24 cellular contexts compared by ENCODE assay signal in the genomic region with DNA sequence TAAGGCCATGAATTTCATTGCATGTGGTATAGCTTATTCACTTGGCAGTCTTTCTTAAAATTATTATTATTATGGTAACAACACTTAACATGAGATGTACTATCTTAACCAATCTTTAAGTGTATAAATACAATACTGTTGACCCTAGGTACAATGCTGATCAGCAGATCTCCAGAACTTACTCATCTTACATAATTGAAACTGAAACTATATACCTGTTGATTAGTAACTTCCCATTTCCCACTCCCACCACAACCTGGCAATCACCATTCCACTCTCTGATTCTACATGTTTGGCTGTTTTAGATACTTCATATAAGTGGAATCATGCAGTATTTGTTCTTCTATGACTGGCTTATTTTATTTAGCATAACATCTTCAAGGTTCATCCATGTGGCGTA.
DNase-seq lines count a peak whose midpoint lies in the region; ATAC-seq, FAIRE-seq and TF ChIP-seq lines count a peak whose summit lies in the region.
"Had no signal": no experiment of that assay in that cellular context is flagged by ENCODE, and none has a peak within 500 bp of the region (broad histone marks: within the 10 kb centered on the region; RNA-seq: fewer than 3 reads in every experiment).

No MANE protein-coding gene starts in this region.

- no peak for TF ChIP-seq CTCF in MM.1S (IDR thresholded peaks at IDR 0.05; ENCODE audit: low read length)

- no peak overlapping the region for H3K4me3 Mint-ChIP-seq in activated CD4-positive, alpha-beta memory T cell treated with anti-CD3 and anti-CD28 coated beads for 36 hours
- H3K4me3 Mint-ChIP-seq in CD8-positive, alpha-beta memory T cell: no peak overlapping the region
- H3K4me3 Mint-ChIP-seq: CD4-positive, alpha-beta memory T cell had no signal

- peak overlapping the region; percentile 19; the same call in 1 of the 2 replicates for H3K4me2 ChIP-seq in MM.1S (ENCODE audit: low read depth, low read length)

- H4K20me1 ChIP-seq in MM.1S (ENCODE audit: insufficient read depth, low read length): no peaks in the 10 kb centered on the region

- H3K9me3 ChIP-seq in MM.1S (replicated peaks; ENCODE audit: insufficient read depth, low read length): no peaks in the 10 kb centered on the region
- H3K9me3 ChIP-seq in CD8-positive, alpha-beta memory T cell (ENCODE audit: low read length): no peaks in the 10 kb centered on the region
- H3K9me3 ChIP-seq: MG63 had no signal

- no peaks in the 10 kb centered on the region for H3K79me2 ChIP-seq in MM.1S (ENCODE audit: low read length)

- H3K36me3 Mint-ChIP-seq in activated CD4-positive, alpha-beta memory T cell treated with anti-CD3 and anti-CD28 coated beads for 36 hours: no peaks in the 10 kb centered on the region
- H3K36me3 Mint-ChIP-seq in CD8-positive, alpha-beta memory T cell: no peaks in the 10 kb centered on the region
- H3K36me3 Mint-ChIP-seq: CD4-positive, alpha-beta memory T cell had no signal

- DNase-seq in GM18507 (ENCODE audit: extremely low spot score, insufficient read length, low read depth) (no peak), MM.1S (no peak), H54 (ENCODE audit: insufficient read length, low spot score) (no peak), NCI-H2029 treated with DMSO at 0.1 percent for 48 hours (lab: John Stamatoyannopoulos, UW) (no peak)
- DNase-seq in activated CD4-positive, alpha-beta memory T cell treated with anti-CD3 and anti-CD28 coated beads for 36 hours: no peak
- no peak for DNase-seq in CD8-positive, alpha-beta memory T cell
- DNase-seq: 8988T; CD4-positive, alpha-beta memory T cell; DMS79; GOT3; Karpas-422; MG63; NCI-H1105; NCI-H1694 treated with DMSO at 0.1 percent for 48 hours; NCI-H226; NCI-H524 treated with DMSO at 0.1 percent for 48 hours; SHP77; T-helper 1 cell; T1000 had no signal

- peaks cover 15% of the 10 kb centered on the region for H3F3A ChIP-seq in MM.1S (ENCODE audit: insufficient read depth, low read length)

- H3K4me3 ChIP-seq in MM.1S (ENCODE audit: low read length): no peak overlapping the region
- H3K4me3 ChIP-seq in CD8-positive, alpha-beta memory T cell (ENCODE audit: low read length): no peak overlapping the region
- H3K4me3 ChIP-seq: MG63 had no signal

- H3K27me3 ChIP-seq in MM.1S (replicated peaks; ENCODE audit: insufficient read depth, low read length): peaks cover 31% of the 10 kb centered on the region
- H3K27me3 ChIP-seq in CD8-positive, alpha-beta memory T cell (ENCODE audit: insufficient read depth, low read length, poor library complexity, severe bottlenecking): no peaks in the 10 kb centered on the region
- H3K27me3 ChIP-seq: MG63 had no signal

- CTCF ChIA-PET in activated CD4-positive, alpha-beta memory T cell treated with anti-CD3 and anti-CD28 coated beads for 36 hours (lab: Charles Lee): no interaction called here
- CTCF ChIA-PET in CD8-positive, alpha-beta memory T cell (lab: Charles Lee): no interaction called here

- peak; percentile 44 for ATAC-seq in GM19452 (IDR thresholded peaks at IDR 0.05; ENCODE audit: unreplicated experiment)
- ATAC-seq in HG03159 (IDR thresholded peaks at IDR 0.05; ENCODE audit: unreplicated experiment): peak; percentile 59
- ATAC-seq: SK-N-SH treated with all-trans-retinoic acid at 6 μM for 48 hours had no signal

- no peak overlapping the region for H3K27ac Mint-ChIP-seq in activated CD4-positive, alpha-beta memory T cell treated with anti-CD3 and anti-CD28 coated beads for 36 hours
- H3K27ac Mint-ChIP-seq in CD8-positive, alpha-beta memory T cell: no peak overlapping the region
- H3K27ac Mint-ChIP-seq: CD4-positive, alpha-beta memory T cell had no signal

- intact Hi-C loops in activated CD4-positive, alpha-beta memory T cell treated with anti-CD3 and anti-CD28 coated beads for 36 hours (cut with micrococcal nuclease): no loop called here

- peaks cover 41% of the 10 kb centered on the region for H3K4me1 ChIP-seq in MM.1S (ENCODE audit: low read length)
- H3K4me1 ChIP-seq in CD8-positive, alpha-beta memory T cell (ENCODE audit: insufficient read depth, low read length): no peaks in the 10 kb centered on the region

- H3K9ac ChIP-seq in MM.1S (ENCODE audit: low read length): no peak overlapping the region

- no peak for TF ChIP-seq POLR2A in H54 (IDR thresholded peaks at IDR 0.05; ENCODE audit: low read depth, low read length)

- no peaks in the 10 kb centered on the region for H3K4me1 Mint-ChIP-seq in activated CD4-positive, alpha-beta memory T cell treated with anti-CD3 and anti-CD28 coated beads for 36 hours (ENCODE audit: low read depth)
- H3K4me1 Mint-ChIP-seq in CD8-positive, alpha-beta memory T cell: no peaks in the 10 kb centered on the region

- H3K9me3 Mint-ChIP-seq in activated CD4-positive, alpha-beta memory T cell treated with anti-CD3 and anti-CD28 coated beads for 36 hours: no peaks in the 10 kb centered on the region
- no peaks in the 10 kb centered on the region for H3K9me3 Mint-ChIP-seq in CD8-positive, alpha-beta memory T cell

- no peaks in the 10 kb centered on the region for H3K9me2 ChIP-seq in MM.1S (replicated peaks; ENCODE audit: insufficient read depth, low read length)

- peaks cover 3% of the 10 kb centered on the region for H3K27me3 Mint-ChIP-seq in activated CD4-positive, alpha-beta memory T cell treated with anti-CD3 and anti-CD28 coated beads for 36 hours
- peaks cover 8 to 10% of the 10 kb centered on the region in 2 donors for H3K27me3 Mint-ChIP-seq in CD8-positive, alpha-beta memory T cell

- no peak overlapping the region for H2AFZ ChIP-seq in MM.1S (ENCODE audit: low read length)

- no peak overlapping the region for H3K27ac ChIP-seq in MM.1S (ENCODE audit: low read length)
- no peak overlapping the region for H3K27ac ChIP-seq in CD8-positive, alpha-beta memory T cell (ENCODE audit: low read depth, low read length)

- FAIRE-seq in GM18507 (lab: Jason Lieb, UNC) (peak; percentile 53), H54 (lab: Jason Lieb, UNC) (no peak)
- FAIRE-seq: D721Med, RCC 7860 had no signal

- no peaks in the 10 kb centered on the region for H3K36me3 ChIP-seq in MM.1S (replicated peaks; ENCODE audit: insufficient read depth, low read length)
- H3K36me3 ChIP-seq in CD8-positive, alpha-beta memory T cell (ENCODE audit: insufficient read depth, low read length): no peaks in the 10 kb centered on the region
- H3K36me3 ChIP-seq: MG63 had no signal

- POLR2A ChIA-PET in activated CD4-positive, alpha-beta memory T cell treated with anti-CD3 and anti-CD28 coated beads for 36 hours (lab: Charles Lee): no interaction called here
- POLR2A ChIA-PET in CD8-positive, alpha-beta memory T cell (lab: Charles Lee): no interaction called here
